Comparison of ENCODE assay signal across 7 cellular contexts in the genomic region with DNA sequence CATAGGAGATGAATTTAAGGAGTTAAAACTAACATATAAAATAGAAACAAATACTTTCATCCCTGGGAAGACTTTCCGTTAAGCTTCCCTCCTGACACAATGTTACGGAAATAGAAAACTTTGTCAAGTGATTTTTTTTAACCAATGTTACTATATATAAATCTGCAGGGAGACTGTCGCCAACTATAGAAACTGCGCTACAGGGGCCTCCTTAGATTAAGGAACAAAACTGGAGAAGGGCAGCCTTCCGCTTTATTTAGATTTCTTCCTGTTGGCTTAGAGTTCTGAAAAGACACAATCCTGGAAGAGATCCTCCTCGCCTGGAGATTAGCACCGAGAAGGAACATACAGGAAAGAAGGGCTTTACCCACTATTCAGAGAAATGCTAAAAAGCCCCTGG. TPM values are rescaled to one million over a fixed set of nuclear protein-coding genes. Genes with fewer than 3 reads are reported as not detected.
DNase-seq lines count a peak whose midpoint lies in the region; ATAC-seq, FAIRE-seq and TF ChIP-seq lines count a peak whose summit lies in the region.

No MANE protein-coding gene starts in this region.

- no peaks in the 10 kb centered on the region for H4K20me1 ChIP-seq in keratinocyte (ENCODE audit: control insufficient read depth, extremely low read depth, insufficient read depth, low read length)

- H3K27ac ChIP-seq in HUES6 (ENCODE audit: low read depth, low read length), result no peak overlapping the region
- H3K27ac ChIP-seq in adrenal gland, result peak overlapping the region; percentile 87 to 97 (median 94)
- H3K27ac ChIP-seq in keratinocyte (ENCODE audit: control insufficient read depth, insufficient read depth, low read length), result peak overlapping the region; percentile 93

- H2AFZ ChIP-seq in keratinocyte (ENCODE audit: control insufficient read depth, low read length), result no peak overlapping the region

- H3K4me1 ChIP-seq in HUES6 (ENCODE audit: control insufficient read depth, insufficient read depth, low read length) (peaks cover 27% of the 10 kb centered on the region), adrenal gland (replicated peaks in 1 of 2) (peaks cover 27 to 38% of the 10 kb centered on the region in 2 donors), keratinocyte (ENCODE audit: control insufficient read depth, extremely low read depth, insufficient read depth, low read length) (peaks cover 20% of the 10 kb centered on the region)

- H3K9me3 ChIP-seq in HUES6 (ENCODE audit: control insufficient read depth, insufficient read depth, low read depth, low read length) (no peaks in the 10 kb centered on the region), adrenal gland (replicated peaks in 1 of 3) (no peaks in the 10 kb centered on the region), keratinocyte (ENCODE audit: control insufficient read depth, low read depth, low read length) (no peaks in the 10 kb centered on the region)

- H3K79me2 ChIP-seq in keratinocyte (ENCODE audit: control insufficient read depth, insufficient read depth, low read length), result peaks cover 27% of the 10 kb centered on the region

- no peak for FAIRE-seq in keratinocyte (lab: Jason Lieb, UNC)

- 10 to 39% (median 13%) methylated on average over 7 of the region's 7 CpGs for WGBS in adrenal gland, 4 donors

- peak in 1 of 7 donors; percentile 13 for DNase-seq in adrenal gland
- no peak for DNase-seq in keratinocyte (ENCODE audit: low read depth, low spot score)
- DNase-seq in superior temporal gyrus (ENCODE audit: extremely low spot score), result peak; percentile 37
- DNase-seq in D341Med (ENCODE audit: low spot score), result no peak
- DNase-seq in activated gamma-delta T cell (lab: John Stamatoyannopoulos, UW), result no peak

- peak overlapping the region; percentile 73 for H3K9ac ChIP-seq in HUES6 (ENCODE audit: low read length)
- H3K9ac ChIP-seq in keratinocyte (ENCODE audit: control insufficient read depth, extremely low read depth, insufficient read depth, low read length), result peak overlapping the region; percentile 89

- TF ChIP-seq CTCF in adrenal gland (IDR thresholded peaks at IDR 0.05) (no peak), keratinocyte (optimal IDR thresholded peaks at IDR 0.05 in 1 of 3, IDR thresholded peaks at IDR 0.05 in 1 of 3, conservative IDR thresholded peaks at IDR 0.05 in 1 of 3; ENCODE audit: extremely low read depth in 1 of 3, insufficient read depth in 2 of 3, low read length in 3 of 3) (no peak)

- H3K4me3 ChIP-seq in HUES6 (ENCODE audit: low read depth, low read length) (peak overlapping the region; percentile 74), adrenal gland (peak overlapping the region in 3 of 4 donors; percentile 31 to 84 (median 83)), keratinocyte (ENCODE audit: control insufficient read depth in 2 of 3, extremely low read depth in 1 of 3, insufficient read depth in 2 of 3, low read depth in 1 of 3, low read length in 3 of 3) (peak overlapping the region; percentile 72 to 99 (median 95))

- no peaks in the 10 kb centered on the region for H3K9me1 ChIP-seq in keratinocyte (ENCODE audit: control insufficient read depth, extremely low read depth, insufficient read depth, low read length)

- peak overlapping the region; percentile 97 for H3K4me2 ChIP-seq in keratinocyte (ENCODE audit: control insufficient read depth, extremely low read depth, insufficient read depth, low read depth, low read length)

- TF ChIP-seq POLR2A in adrenal gland (IDR thresholded peaks at IDR 0.05), result no peak

- dilution Hi-C loops in keratinocyte (cut with MboI; ENCODE audit: extremely low pct_ligation_motif_present, low sequenced_read_pairs), result no loop called here

- intact Hi-C loops in adrenal gland (cut with DNase I), result loop anchor here (10.0 kb wide), 2 partner anchors 52 to 62 kb away; a partner anchor contains a TSS

- ATAC-seq in GM18858 (IDR thresholded peaks at IDR 0.05; ENCODE audit: unreplicated experiment), result no peak

- no peaks in the 10 kb centered on the region for H3K36me3 ChIP-seq in HUES6 (ENCODE audit: control insufficient read depth, insufficient read depth, low read length)
- no peaks in the 10 kb centered on the region for H3K36me3 ChIP-seq in adrenal gland (replicated peaks in 1 of 2)
- peaks cover 3 to 5% of the 10 kb centered on the region in 2 experiments for H3K36me3 ChIP-seq in keratinocyte (ENCODE audit: control insufficient read depth in 2 of 2, extremely low read depth in 1 of 2, insufficient read depth in 2 of 2, low read length in 2 of 2)

- H3K27me3 ChIP-seq in HUES6 (ENCODE audit: control insufficient read depth, insufficient read depth, low read length) (no peaks in the 10 kb centered on the region), adrenal gland (no peaks in the 10 kb centered on the region), keratinocyte (ENCODE audit: control insufficient read depth, extremely low read depth, insufficient read depth, low read length) (no peaks in the 10 kb centered on the region)

RNA-seq across cellular contexts. Expression of a gene that starts 1.5 kb away (rescaled TPM):
- 100 to 1,000 TPM; 193 to 375 (median 252) TPM for total RNA-seq in adrenal gland
- 100 to 1,000 TPM; 287 to 434 (median 289) TPM for polyA plus RNA-seq in adrenal gland
- polyA plus RNA-seq in keratinocyte, result 230 to 410 TPM (median 319 TPM) in 3 replicates
- 22.6 TPM for polyA plus RNA-seq in keratinocyte (2011; ENCODE audit: low read depth)
- polyA plus RNA-seq in keratinocyte (2011; cell fraction: cytosol; rRNA removed), result 289 and 362 TPM in 2 replicates
- polyA plus RNA-seq in keratinocyte (2011; cell fraction: nucleus; rRNA removed), result 320 and 355 TPM in 2 replicates
- 124 and 265 TPM in 2 replicates for polyA plus RNA-seq in keratinocyte (2012; ENCODE audit: low replicate concordance)
- polyA minus RNA-seq in keratinocyte, result 93.9 to 131 TPM (median 96.0 TPM) in 3 replicates
- polyA minus RNA-seq in keratinocyte (2011; cell fraction: cytosol; rRNA and poly(A)+ RNA removed), result 128 TPM
- 84.1 and 114 TPM in 2 replicates for polyA minus RNA-seq in keratinocyte (2011; cell fraction: nucleus; rRNA and poly(A)+ RNA removed)
